1 cellular context compared by ENCODE assay signal in the genomic region with DNA sequence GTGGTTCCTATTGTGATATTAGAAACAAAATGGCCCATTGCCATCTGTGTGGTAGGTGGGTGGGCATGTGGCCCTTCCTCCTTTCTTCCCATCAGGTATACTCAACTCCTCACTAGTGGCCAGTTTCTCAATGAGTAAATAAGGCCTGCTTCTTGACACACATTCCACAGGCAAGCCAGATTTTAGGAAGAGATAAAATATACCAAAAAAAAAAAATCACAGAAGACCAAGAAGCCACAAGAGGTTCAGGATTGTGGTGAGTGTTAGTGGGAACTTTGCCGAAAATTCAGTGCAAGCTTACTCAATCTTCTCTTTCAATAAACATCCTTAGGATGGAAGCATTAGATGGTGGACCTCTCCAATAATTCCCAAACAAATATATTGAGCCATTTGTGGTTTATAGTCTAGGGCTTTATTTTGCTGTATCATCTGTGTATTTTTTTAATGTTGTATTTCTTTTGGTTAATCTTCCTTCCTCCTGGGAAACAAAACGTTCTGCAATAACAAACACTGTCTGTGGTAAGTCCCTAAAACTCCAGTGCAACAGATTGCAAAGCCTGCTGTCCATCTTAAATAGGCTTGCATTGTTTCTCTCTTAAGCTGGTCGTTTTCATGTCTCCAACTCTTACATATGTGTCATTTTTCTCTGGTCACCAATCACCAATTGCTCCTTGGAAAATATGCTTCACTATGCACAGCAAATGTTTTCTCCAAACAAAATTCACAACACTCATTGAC.
TF ChIP-seq lines count a peak whose summit lies in the region.

No MANE protein-coding gene starts in this region.

TF ChIP-seq in GM23338, 12 proteins besides CTCF, POLR2A, EP300 and RAD21:
- no peak for TF ChIP-seq NANOG (IDR thresholded peaks at IDR 0.05; ENCODE audit: borderline replicate concordance)
- no peak for TF ChIP-seq ETS1 (IDR thresholded peaks at IDR 0.05)
- no peak for TF ChIP-seq JUNB (IDR thresholded peaks at IDR 0.05; ENCODE audit: unreplicated experiment)
- TF ChIP-seq, protein P1, sequence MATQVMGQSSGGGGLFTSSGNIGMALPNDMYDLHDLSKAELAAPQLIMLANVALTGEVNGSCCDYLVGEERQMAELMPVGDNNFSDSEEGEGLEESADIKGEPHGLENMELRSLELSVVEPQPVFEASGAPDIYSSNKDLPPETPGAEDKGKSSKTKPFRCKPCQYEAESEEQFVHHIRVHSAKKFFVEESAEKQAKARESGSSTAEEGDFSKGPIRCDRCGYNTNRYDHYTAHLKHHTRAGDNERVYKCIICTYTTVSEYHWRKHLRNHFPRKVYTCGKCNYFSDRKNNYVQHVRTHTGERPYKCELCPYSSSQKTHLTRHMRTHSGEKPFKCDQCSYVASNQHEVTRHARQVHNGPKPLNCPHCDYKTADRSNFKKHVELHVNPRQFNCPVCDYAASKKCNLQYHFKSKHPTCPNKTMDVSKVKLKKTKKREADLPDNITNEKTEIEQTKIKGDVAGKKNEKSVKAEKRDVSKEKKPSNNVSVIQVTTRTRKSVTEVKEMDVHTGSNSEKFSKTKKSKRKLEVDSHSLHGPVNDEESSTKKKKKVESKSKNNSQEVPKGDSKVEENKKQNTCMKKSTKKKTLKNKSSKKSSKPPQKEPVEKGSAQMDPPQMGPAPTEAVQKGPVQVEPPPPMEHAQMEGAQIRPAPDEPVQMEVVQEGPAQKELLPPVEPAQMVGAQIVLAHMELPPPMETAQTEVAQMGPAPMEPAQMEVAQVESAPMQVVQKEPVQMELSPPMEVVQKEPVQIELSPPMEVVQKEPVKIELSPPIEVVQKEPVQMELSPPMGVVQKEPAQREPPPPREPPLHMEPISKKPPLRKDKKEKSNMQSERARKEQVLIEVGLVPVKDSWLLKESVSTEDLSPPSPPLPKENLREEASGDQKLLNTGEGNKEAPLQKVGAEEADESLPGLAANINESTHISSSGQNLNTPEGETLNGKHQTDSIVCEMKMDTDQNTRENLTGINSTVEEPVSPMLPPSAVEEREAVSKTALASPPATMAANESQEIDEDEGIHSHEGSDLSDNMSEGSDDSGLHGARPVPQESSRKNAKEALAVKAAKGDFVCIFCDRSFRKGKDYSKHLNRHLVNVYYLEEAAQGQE (IDR thresholded peaks at IDR 0.05; ENCODE audit: unreplicated experiment) = no peak
- no peak for TF ChIP-seq ZNF114 (CRISPR knock-in tag; IDR thresholded peaks at IDR 0.05)
- TF ChIP-seq ZNF331 (CRISPR knock-in tag; IDR thresholded peaks at IDR 0.05; ENCODE audit: low read depth) = no peak
- no peak for TF ChIP-seq POLR2AphosphoS5 (IDR thresholded peaks at IDR 0.05; ENCODE audit: low read depth)
- no peak for TF ChIP-seq EZH2 (IDR thresholded peaks at IDR 0.05; ENCODE audit: low read depth, unreplicated experiment)
- TF ChIP-seq EZH2phosphoT487 (IDR thresholded peaks at IDR 0.05; ENCODE audit: unreplicated experiment) = no peak
- TF ChIP-seq CREB1 (CRISPR knock-in tag; IDR thresholded peaks at IDR 0.05; ENCODE audit: low read depth) = no peak
- TF ChIP-seq STAT1 (IDR thresholded peaks at IDR 0.05; ENCODE audit: unreplicated experiment) = no peak
- TF ChIP-seq, protein P2, sequence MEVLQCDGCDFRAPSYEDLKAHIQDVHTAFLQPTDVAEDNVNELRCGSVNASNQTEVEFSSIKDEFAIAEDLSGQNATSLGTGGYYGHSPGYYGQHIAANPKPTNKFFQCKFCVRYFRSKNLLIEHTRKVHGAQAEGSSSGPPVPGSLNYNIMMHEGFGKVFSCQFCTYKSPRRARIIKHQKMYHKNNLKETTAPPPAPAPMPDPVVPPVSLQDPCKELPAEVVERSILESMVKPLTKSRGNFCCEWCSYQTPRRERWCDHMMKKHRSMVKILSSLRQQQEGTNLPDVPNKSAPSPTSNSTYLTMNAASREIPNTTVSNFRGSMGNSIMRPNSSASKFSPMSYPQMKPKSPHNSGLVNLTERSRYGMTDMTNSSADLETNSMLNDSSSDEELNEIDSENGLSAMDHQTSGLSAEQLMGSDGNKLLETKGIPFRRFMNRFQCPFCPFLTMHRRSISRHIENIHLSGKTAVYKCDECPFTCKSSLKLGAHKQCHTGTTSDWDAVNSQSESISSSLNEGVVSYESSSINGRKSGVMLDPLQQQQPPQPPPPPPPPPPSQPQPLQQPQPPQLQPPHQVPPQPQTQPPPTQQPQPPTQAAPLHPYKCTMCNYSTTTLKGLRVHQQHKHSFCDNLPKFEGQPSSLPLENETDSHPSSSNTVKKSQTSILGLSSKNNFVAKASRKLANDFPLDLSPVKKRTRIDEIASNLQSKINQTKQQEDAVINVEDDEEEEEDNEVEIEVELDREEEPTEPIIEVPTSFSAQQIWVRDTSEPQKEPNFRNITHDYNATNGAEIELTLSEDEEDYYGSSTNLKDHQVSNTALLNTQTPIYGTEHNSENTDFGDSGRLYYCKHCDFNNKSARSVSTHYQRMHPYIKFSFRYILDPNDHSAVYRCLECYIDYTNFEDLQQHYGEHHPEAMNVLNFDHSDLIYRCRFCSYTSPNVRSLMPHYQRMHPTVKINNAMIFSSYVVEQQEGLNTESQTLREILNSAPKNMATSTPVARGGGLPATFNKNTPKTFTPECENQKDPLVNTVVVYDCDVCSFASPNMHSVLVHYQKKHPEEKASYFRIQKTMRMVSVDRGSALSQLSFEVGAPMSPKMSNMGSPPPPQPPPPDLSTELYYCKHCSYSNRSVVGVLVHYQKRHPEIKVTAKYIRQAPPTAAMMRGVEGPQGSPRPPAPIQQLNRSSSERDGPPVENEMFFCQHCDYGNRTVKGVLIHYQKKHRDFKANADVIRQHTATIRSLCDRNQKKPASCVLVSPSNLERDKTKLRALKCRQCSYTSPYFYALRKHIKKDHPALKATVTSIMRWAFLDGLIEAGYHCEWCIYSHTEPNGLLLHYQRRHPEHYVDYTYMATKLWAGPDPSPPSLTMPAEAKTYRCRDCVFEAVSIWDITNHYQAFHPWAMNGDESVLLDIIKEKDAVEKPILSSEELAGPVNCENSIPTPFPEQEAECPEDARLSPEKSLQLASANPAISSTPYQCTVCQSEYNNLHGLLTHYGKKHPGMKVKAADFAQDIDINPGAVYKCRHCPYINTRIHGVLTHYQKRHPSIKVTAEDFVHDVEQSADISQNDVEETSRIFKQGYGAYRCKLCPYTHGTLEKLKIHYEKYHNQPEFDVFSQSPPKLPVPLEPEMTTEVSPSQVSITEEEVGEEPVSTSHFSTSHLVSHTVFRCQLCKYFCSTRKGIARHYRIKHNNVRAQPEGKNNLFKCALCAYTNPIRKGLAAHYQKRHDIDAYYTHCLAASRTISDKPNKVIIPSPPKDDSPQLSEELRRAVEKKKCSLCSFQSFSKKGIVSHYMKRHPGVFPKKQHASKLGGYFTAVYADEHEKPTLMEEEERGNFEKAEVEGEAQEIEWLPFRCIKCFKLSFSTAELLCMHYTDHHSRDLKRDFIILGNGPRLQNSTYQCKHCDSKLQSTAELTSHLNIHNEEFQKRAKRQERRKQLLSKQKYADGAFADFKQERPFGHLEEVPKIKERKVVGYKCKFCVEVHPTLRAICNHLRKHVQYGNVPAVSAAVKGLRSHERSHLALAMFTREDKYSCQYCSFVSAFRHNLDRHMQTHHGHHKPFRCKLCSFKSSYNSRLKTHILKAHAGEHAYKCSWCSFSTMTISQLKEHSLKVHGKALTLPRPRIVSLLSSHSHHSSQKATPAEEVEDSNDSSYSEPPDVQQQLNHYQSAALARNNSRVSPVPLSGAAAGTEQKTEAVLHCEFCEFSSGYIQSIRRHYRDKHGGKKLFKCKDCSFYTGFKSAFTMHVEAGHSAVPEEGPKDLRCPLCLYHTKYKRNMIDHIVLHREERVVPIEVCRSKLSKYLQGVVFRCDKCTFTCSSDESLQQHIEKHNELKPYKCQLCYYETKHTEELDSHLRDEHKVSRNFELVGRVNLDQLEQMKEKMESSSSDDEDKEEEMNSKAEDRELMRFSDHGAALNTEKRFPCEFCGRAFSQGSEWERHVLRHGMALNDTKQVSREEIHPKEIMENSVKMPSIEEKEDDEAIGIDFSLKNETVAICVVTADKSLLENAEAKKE (CRISPR knock-in tag; IDR thresholded peaks at IDR 0.05) = no peak
